In genomic region chr2:193584001-193584400, GRCh38 we compare ENCODE assay signal across 1 cellular context.
TF ChIP-seq lines count a peak whose summit lies in the region.

No MANE protein-coding gene starts in this region.

TF ChIP-seq in HepG2, 621 proteins besides CTCF, POLR2A, EP300 and RAD21 (continued from another document):
- TF ChIP-seq, protein P1, sequence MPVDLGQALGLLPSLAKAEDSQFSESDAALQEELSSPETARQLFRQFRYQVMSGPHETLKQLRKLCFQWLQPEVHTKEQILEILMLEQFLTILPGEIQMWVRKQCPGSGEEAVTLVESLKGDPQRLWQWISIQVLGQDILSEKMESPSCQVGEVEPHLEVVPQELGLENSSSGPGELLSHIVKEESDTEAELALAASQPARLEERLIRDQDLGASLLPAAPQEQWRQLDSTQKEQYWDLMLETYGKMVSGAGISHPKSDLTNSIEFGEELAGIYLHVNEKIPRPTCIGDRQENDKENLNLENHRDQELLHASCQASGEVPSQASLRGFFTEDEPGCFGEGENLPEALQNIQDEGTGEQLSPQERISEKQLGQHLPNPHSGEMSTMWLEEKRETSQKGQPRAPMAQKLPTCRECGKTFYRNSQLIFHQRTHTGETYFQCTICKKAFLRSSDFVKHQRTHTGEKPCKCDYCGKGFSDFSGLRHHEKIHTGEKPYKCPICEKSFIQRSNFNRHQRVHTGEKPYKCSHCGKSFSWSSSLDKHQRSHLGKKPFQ (CRISPR knock-in tag; IDR thresholded peaks at IDR 0.05; ENCODE audit: insufficient replicate concordance) = no peak
- TF ChIP-seq HDAC2 (CRISPR knock-in tag; IDR thresholded peaks at IDR 0.05) (no peak), EZH2 (conservative IDR thresholded peaks at IDR 0.05; ENCODE audit: low read depth, low read length) (no peak), EED (CRISPR knock-in tag; IDR thresholded peaks at IDR 0.05) (0 out of 2 replicates have a peak, but pooled peaks have one; percentile 0), EEA1 (CRISPR knock-in tag; IDR thresholded peaks at IDR 0.05; ENCODE audit: borderline replicate concordance) (no peak), SP1 (IDR thresholded peaks at IDR 0.05) (no peak), SP1 (CRISPR knock-in tag; IDR thresholded peaks at IDR 0.05) (no peak), ARID3A (IDR thresholded peaks at IDR 0.05; ENCODE audit: low read depth, low read length) (0 out of 2 replicates have a peak, but pooled peaks have one; percentile 28), UBTF (CRISPR knock-in tag; IDR thresholded peaks at IDR 0.05) (0 out of 2 replicates have a peak, but pooled peaks have one; percentile 16), FOXO1 (CRISPR knock-in tag; IDR thresholded peaks at IDR 0.05) (no peak), MYPOP (CRISPR knock-in tag; IDR thresholded peaks at IDR 0.05) (peak; percentile 19; the same call in 1 of the 2 replicates), PITX1 (CRISPR knock-in tag; IDR thresholded peaks at IDR 0.05) (0 out of 2 replicates have a peak, but pooled peaks have one; percentile 3), ZNF432 (CRISPR knock-in tag; IDR thresholded peaks at IDR 0.05; ENCODE audit: borderline replicate concordance) (no peak), RBAK (CRISPR knock-in tag; IDR thresholded peaks at IDR 0.05) (no peak), NFIC (IDR thresholded peaks at IDR 0.05; ENCODE audit: low read length) (no peak), REPIN1 (CRISPR knock-in tag; IDR thresholded peaks at IDR 0.05; ENCODE audit: borderline replicate concordance, low read depth) (no peak), CREBL2 (CRISPR knock-in tag; IDR thresholded peaks at IDR 0.05; ENCODE audit: borderline replicate concordance) (no peak), KLF11 (CRISPR knock-in tag; IDR thresholded peaks at IDR 0.05) (no peak), ZNF710 (CRISPR knock-in tag; IDR thresholded peaks at IDR 0.05; ENCODE audit: borderline replicate concordance) (no peak), TEAD3 (CRISPR knock-in tag; optimal IDR thresholded peaks at IDR 0.05; ENCODE audit: borderline replicate concordance) (peak; percentile 29)
- TF ChIP-seq, protein P2, sequence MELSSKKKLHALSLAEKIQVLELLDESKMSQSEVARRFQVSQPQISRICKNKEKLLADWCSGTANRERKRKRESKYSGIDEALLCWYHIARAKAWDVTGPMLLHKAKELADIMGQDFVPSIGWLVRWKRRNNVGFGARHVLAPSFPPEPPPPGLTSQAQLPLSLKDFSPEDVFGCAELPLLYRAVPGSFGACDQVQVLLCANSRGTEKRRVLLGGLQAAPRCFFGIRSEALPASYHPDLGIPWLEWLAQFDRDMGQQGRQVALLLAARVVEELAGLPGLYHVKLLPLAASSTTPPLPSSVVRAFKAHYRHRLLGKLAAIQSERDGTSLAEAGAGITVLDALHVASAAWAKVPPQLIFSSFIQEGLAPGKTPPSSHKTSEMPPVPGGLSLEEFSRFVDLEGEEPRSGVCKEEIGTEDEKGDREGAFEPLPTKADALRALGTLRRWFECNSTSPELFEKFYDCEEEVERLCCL (CRISPR knock-in tag; IDR thresholded peaks at IDR 0.05; ENCODE audit: borderline replicate concordance) = no peak
- TF ChIP-seq, protein P3, sequence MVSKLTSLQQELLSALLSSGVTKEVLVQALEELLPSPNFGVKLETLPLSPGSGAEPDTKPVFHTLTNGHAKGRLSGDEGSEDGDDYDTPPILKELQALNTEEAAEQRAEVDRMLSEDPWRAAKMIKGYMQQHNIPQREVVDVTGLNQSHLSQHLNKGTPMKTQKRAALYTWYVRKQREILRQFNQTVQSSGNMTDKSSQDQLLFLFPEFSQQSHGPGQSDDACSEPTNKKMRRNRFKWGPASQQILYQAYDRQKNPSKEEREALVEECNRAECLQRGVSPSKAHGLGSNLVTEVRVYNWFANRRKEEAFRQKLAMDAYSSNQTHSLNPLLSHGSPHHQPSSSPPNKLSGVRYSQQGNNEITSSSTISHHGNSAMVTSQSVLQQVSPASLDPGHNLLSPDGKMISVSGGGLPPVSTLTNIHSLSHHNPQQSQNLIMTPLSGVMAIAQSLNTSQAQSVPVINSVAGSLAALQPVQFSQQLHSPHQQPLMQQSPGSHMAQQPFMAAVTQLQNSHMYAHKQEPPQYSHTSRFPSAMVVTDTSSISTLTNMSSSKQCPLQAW (CRISPR knock-in tag; IDR thresholded peaks at IDR 0.05) = 0 out of 2 replicates have a peak, but pooled peaks have one; percentile 9
- TF ChIP-seq, protein P4, sequence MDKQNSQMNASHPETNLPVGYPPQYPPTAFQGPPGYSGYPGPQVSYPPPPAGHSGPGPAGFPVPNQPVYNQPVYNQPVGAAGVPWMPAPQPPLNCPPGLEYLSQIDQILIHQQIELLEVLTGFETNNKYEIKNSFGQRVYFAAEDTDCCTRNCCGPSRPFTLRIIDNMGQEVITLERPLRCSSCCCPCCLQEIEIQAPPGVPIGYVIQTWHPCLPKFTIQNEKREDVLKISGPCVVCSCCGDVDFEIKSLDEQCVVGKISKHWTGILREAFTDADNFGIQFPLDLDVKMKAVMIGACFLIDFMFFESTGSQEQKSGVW (CRISPR knock-in tag; IDR thresholded peaks at IDR 0.05; ENCODE audit: borderline replicate concordance) = no peak
- TF ChIP-seq, protein P5, sequence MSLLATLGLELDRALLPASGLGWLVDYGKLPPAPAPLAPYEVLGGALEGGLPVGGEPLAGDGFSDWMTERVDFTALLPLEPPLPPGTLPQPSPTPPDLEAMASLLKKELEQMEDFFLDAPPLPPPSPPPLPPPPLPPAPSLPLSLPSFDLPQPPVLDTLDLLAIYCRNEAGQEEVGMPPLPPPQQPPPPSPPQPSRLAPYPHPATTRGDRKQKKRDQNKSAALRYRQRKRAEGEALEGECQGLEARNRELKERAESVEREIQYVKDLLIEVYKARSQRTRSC (CRISPR knock-in tag; IDR thresholded peaks at IDR 0.05; ENCODE audit: low read depth) = no peak
TF ChIP-seq in HepG2: peak in this region for 11.
